Comparison of ENCODE assay signal across 8 cellular contexts in the genomic region with DNA sequence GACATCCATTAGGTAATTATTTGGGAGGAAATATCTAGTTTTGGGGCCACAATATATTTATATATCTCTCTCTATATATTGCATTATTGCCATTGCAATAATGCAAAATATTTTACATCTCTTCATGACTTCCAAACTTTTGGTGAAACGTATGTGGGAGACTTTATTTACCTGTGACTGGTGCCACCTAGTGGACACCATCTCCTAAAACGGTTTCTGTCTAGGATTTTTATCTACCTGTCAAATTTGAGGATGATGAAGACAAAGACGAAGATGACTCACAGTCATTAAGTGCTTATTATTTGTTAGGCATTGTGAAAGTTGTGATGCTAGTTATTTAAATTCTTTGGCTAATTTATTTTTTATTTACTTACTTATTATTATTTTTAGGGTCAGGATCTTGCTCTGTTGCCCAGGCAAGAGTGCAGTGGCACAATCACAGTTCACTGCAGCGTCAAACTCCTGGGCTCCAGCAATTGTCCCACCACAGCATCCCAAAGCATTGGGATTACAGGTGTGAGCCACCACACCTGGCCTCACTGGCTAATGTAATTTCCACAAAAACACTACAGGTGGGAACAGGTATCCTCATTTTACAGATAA.
DNase-seq lines count a peak whose midpoint lies in the region; ATAC-seq and TF ChIP-seq lines count a peak whose summit lies in the region.

No MANE protein-coding gene starts in this region.

- peaks cover 6% of the 10 kb centered on the region for H3K27me3 Mint-ChIP-seq in memory B cell

- DNase-seq in activated CD8-positive, alpha-beta memory T cell treated with anti-CD3 and anti-CD28 coated beads, Interleukin-2, amount 50 U/mL, for 4 hours: peak; percentile 44
- no peak for DNase-seq in activated CD8-positive, alpha-beta memory T cell treated with anti-CD3 and anti-CD28 coated beads for 24 hours
- peak; percentile 35 for DNase-seq in MV-4-11 (lab: John Stamatoyannopoulos, UW)
- peak in 4 of 5 donors; percentile 19 to 60 (median 34) for DNase-seq in T-helper 1 cell
- DNase-seq in choroid plexus epithelial cell (ENCODE audit: low read depth): peak; percentile 85
- peak; percentile 34 to 53 for DNase-seq in memory B cell (ENCODE audit: low spot score in 2 of 2)
- DNase-seq in stimulated activated naive CD8-positive, alpha-beta T cell treated with anti-CD3 and anti-CD28 coated beads, Interleukin-15, Interleukin-2, amounts not matched to agents 100 U/mL and 50 U/mL, for 24 hours: peak; percentile 48
- DNase-seq in NOMO-1 treated with dmso at 0.1 percent for 144 hours (lab: John Stamatoyannopoulos, UW; ENCODE audit: unreplicated experiment): no peak

- peak; percentile 66 for TF ChIP-seq CTCF in choroid plexus epithelial cell (conservative IDR thresholded peaks at IDR 0.05; ENCODE audit: low read depth, low read length)

- no peak overlapping the region for H3K4me3 Mint-ChIP-seq in memory B cell

- peak; percentile 64 for ATAC-seq in memory B cell (ENCODE audit: low read depth)
- ATAC-seq in stimulated activated naive CD8-positive, alpha-beta T cell treated with anti-CD3 and anti-CD28 coated beads, Interleukin-15, Interleukin-2, amounts not matched to agents 100 U/mL and 50 U/mL, for 24 hours: no peak

- no peaks in the 10 kb centered on the region for H3K36me3 Mint-ChIP-seq in memory B cell

- no peaks in the 10 kb centered on the region for H3K9me3 Mint-ChIP-seq in memory B cell

- no peaks in the 10 kb centered on the region for H3K4me1 Mint-ChIP-seq in memory B cell

- no peak overlapping the region for H3K27ac Mint-ChIP-seq in memory B cell

- no peak overlapping the region for H3K4me3 ChIP-seq in choroid plexus epithelial cell (ENCODE audit: low read depth, low read length)

Comparison
In these comparisons a context has a peak if more than half of its experiments do, and no peak if none do; other contexts are left out.
1. DNase-seq: peak in activated CD8-positive, alpha-beta memory T cell treated with anti-CD3 and anti-CD28 coated beads, Interleukin-2, amount 50 U/mL, for 4 hours (single experiment), MV-4-11 (single experiment), T-helper 1 cell (4 of 5), choroid plexus epithelial cell (single experiment), memory B cell (2 of 2) and stimulated activated naive CD8-positive, alpha-beta T cell treated with anti-CD3 and anti-CD28 coated beads, Interleukin-15, Interleukin-2, amounts not matched to agents 100 U/mL and 50 U/mL, for 24 hours (single experiment); none in activated CD8-positive, alpha-beta memory T cell treated with anti-CD3 and anti-CD28 coated beads for 24 hours (single experiment) and NOMO-1 treated with dmso at 0.1 percent for 144 hours (single experiment).